Comparison of ENCODE assay signal across 1 cellular context in genomic region chr11:62689421-62690183, GRCh38.
TF ChIP-seq lines count a peak whose summit lies in the region.

Gene LRRN4CL, minus strand, starts transcription at chr11:62689530. Its CDS starts 1,022 bp downstream, at chr11:62688508.

TF ChIP-seq in GM23338, 12 proteins besides CTCF, POLR2A, EP300 and RAD21:
- TF ChIP-seq, protein P1, sequence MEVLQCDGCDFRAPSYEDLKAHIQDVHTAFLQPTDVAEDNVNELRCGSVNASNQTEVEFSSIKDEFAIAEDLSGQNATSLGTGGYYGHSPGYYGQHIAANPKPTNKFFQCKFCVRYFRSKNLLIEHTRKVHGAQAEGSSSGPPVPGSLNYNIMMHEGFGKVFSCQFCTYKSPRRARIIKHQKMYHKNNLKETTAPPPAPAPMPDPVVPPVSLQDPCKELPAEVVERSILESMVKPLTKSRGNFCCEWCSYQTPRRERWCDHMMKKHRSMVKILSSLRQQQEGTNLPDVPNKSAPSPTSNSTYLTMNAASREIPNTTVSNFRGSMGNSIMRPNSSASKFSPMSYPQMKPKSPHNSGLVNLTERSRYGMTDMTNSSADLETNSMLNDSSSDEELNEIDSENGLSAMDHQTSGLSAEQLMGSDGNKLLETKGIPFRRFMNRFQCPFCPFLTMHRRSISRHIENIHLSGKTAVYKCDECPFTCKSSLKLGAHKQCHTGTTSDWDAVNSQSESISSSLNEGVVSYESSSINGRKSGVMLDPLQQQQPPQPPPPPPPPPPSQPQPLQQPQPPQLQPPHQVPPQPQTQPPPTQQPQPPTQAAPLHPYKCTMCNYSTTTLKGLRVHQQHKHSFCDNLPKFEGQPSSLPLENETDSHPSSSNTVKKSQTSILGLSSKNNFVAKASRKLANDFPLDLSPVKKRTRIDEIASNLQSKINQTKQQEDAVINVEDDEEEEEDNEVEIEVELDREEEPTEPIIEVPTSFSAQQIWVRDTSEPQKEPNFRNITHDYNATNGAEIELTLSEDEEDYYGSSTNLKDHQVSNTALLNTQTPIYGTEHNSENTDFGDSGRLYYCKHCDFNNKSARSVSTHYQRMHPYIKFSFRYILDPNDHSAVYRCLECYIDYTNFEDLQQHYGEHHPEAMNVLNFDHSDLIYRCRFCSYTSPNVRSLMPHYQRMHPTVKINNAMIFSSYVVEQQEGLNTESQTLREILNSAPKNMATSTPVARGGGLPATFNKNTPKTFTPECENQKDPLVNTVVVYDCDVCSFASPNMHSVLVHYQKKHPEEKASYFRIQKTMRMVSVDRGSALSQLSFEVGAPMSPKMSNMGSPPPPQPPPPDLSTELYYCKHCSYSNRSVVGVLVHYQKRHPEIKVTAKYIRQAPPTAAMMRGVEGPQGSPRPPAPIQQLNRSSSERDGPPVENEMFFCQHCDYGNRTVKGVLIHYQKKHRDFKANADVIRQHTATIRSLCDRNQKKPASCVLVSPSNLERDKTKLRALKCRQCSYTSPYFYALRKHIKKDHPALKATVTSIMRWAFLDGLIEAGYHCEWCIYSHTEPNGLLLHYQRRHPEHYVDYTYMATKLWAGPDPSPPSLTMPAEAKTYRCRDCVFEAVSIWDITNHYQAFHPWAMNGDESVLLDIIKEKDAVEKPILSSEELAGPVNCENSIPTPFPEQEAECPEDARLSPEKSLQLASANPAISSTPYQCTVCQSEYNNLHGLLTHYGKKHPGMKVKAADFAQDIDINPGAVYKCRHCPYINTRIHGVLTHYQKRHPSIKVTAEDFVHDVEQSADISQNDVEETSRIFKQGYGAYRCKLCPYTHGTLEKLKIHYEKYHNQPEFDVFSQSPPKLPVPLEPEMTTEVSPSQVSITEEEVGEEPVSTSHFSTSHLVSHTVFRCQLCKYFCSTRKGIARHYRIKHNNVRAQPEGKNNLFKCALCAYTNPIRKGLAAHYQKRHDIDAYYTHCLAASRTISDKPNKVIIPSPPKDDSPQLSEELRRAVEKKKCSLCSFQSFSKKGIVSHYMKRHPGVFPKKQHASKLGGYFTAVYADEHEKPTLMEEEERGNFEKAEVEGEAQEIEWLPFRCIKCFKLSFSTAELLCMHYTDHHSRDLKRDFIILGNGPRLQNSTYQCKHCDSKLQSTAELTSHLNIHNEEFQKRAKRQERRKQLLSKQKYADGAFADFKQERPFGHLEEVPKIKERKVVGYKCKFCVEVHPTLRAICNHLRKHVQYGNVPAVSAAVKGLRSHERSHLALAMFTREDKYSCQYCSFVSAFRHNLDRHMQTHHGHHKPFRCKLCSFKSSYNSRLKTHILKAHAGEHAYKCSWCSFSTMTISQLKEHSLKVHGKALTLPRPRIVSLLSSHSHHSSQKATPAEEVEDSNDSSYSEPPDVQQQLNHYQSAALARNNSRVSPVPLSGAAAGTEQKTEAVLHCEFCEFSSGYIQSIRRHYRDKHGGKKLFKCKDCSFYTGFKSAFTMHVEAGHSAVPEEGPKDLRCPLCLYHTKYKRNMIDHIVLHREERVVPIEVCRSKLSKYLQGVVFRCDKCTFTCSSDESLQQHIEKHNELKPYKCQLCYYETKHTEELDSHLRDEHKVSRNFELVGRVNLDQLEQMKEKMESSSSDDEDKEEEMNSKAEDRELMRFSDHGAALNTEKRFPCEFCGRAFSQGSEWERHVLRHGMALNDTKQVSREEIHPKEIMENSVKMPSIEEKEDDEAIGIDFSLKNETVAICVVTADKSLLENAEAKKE (CRISPR knock-in tag; IDR thresholded peaks at IDR 0.05) = no peak
- TF ChIP-seq ZNF114 (CRISPR knock-in tag; IDR thresholded peaks at IDR 0.05) (no peak), ETS1 (IDR thresholded peaks at IDR 0.05) (no peak), EZH2phosphoT487 (IDR thresholded peaks at IDR 0.05; ENCODE audit: unreplicated experiment) (no peak), ZNF331 (CRISPR knock-in tag; IDR thresholded peaks at IDR 0.05; ENCODE audit: low read depth) (no peak), EZH2 (IDR thresholded peaks at IDR 0.05; ENCODE audit: low read depth, unreplicated experiment) (no peak), STAT1 (IDR thresholded peaks at IDR 0.05; ENCODE audit: unreplicated experiment) (no peak), REST (IDR thresholded peaks at IDR 0.05; ENCODE audit: unreplicated experiment) (no peak), POLR2AphosphoS5 (IDR thresholded peaks at IDR 0.05; ENCODE audit: low read depth) (no peak; the same call in 1 of the 2 replicates), CREB1 (CRISPR knock-in tag; IDR thresholded peaks at IDR 0.05; ENCODE audit: low read depth) (no peak), NANOG (IDR thresholded peaks at IDR 0.05; ENCODE audit: borderline replicate concordance) (no peak), JUNB (IDR thresholded peaks at IDR 0.05; ENCODE audit: unreplicated experiment) (no peak)
